In genomic region chr18:47677952-47678351, GRCh38 we compare ENCODE assay signal across 17 cellular contexts.
"Had no signal": no experiment of that assay in that cellular context is flagged by ENCODE, and none has a peak within 500 bp of the region (broad histone marks: within the 10 kb centered on the region; RNA-seq: fewer than 3 reads in every experiment).

No MANE protein-coding gene starts in this region.

- H3K4me1 ChIP-seq: gastrocnemius medialis, heart left ventricle, tibial nerve had no signal

- H3K36me3 ChIP-seq: gastrocnemius medialis, heart left ventricle, tibial nerve had no signal

- H3K4me3 ChIP-seq: gastrocnemius medialis, heart left ventricle, lung, tibial nerve had no signal

- H3K9me3 ChIP-seq: gastrocnemius medialis, heart left ventricle, tibial nerve had no signal

- DNase-seq: activated CD4-positive, alpha-beta memory T cell treated with anti-CD3 and anti-CD28 coated beads for 36 hours; activated CD4-positive, alpha-beta T cell treated with anti-CD3 and anti-CD28 coated beads for 36 hours; activated naive CD8-positive, alpha-beta T cell treated with anti-CD3 and anti-CD28 coated beads for 36 hours; amniotic stem cell; effector CD8-positive, alpha-beta T cell; gastrocnemius medialis; heart left ventricle; kidney; occipital lobe; posterior cingulate gyrus; stimulated activated CD4-positive, alpha-beta T cell treated with anti-CD3 and anti-CD28 coated beads, Interleukin-12 subunit alpha, Interleukin-12 subunit beta, amount 100 ng/mL, for 4 hours; stimulated activated CD4-positive, alpha-beta T cell treated with anti-CD3 and anti-CD28 coated beads, Interleukin-1b, Interleukin-23, amount 100 ng/mL, for 48 hours had no signal

- FAIRE-seq: kidney, urothelium cell line had no signal

- H3K27ac ChIP-seq: gastrocnemius medialis, heart left ventricle, tibial nerve had no signal

- ATAC-seq: activated CD4-positive, alpha-beta T cell treated with anti-CD3 and anti-CD28 coated beads for 36 hours; esophagus mucosa; gastrocnemius medialis; heart left ventricle; left lobe of liver had no signal
